ENCODE assay signal across 8 cellular contexts in genomic region chr7:74587435-74588126, GRCh38.
DNase-seq lines count a peak whose midpoint lies in the region; ATAC-seq, FAIRE-seq and TF ChIP-seq lines count a peak whose summit lies in the region.

No MANE protein-coding gene starts in this region.

- H3K79me1 ChIP-seq in H9 (ENCODE audit: insufficient read depth, low read depth, low read length, poor library complexity, severe bottlenecking) (no peaks in the 10 kb centered on the region), H1 (ENCODE audit: low read depth, low read length) (no peaks in the 10 kb centered on the region)

- H3K27ac Mint-ChIP-seq in H9: peak overlapping the region; percentile 94 to 98 (median 94)
- no peak overlapping the region for H3K27ac Mint-ChIP-seq in activated T-helper 2 cell treated with anti-CD3 and anti-CD28 coated beads, Interferon-gamma antibody, Interleukin-2, Interleukin-4, amounts not matched to agents 10 μg/mL and 5 μg/mL and 100 μg/mL, durations not matched to agents 14 hours and 24 hours and 36 hours
- H3K27ac Mint-ChIP-seq in CD8-positive, alpha-beta memory T cell: no peak overlapping the region

- TF ChIP-seq POLR2A in H1 (IDR thresholded peaks at IDR 0.05; ENCODE audit: control extremely low read depth in 1 of 2, low read depth in 2 of 2, low read length in 2 of 2) (peak in 1 of 2 experiments; percentile 35; a peak in 1 of 3 replicates), upper lobe of left lung (IDR thresholded peaks at IDR 0.05) (no peak)

- H3K27ac ChIP-seq in H9 (ENCODE audit: insufficient read length, low read depth, low read length): no peak overlapping the region
- H3K27ac ChIP-seq in H1 (ENCODE audit: low read depth, low read length): 0 out of 2 replicates have a peak overlapping the region, but pooled peaks have one; percentile 32
- peak overlapping the region in 1 of 2 donors; percentile 62 for H3K27ac ChIP-seq in lung (ENCODE audit: low read depth in 1 of 2, low read length in 1 of 2)
- peak overlapping the region; percentile 22 to 79 (median 72) for H3K27ac ChIP-seq in upper lobe of left lung
- H3K27ac ChIP-seq in CD8-positive, alpha-beta memory T cell (ENCODE audit: low read depth, low read length): no peak overlapping the region

- no peak overlapping the region for H3K4me3 ChIP-seq in H1 (ENCODE audit: extremely low read depth in 1 of 4, insufficient read depth in 2 of 4, low read depth in 3 of 4, low read length in 4 of 4)
- no peak overlapping the region for H3K4me3 ChIP-seq in lung
- peak overlapping the region in 1 of 4 donors; percentile 12 for H3K4me3 ChIP-seq in upper lobe of left lung
- H3K4me3 ChIP-seq in CD8-positive, alpha-beta memory T cell (ENCODE audit: low read length): no peak overlapping the region

- H3K23me2 ChIP-seq in H9 (ENCODE audit: insufficient read length, low read depth, low read length, poor library complexity, severe bottlenecking) (no peaks in the 10 kb centered on the region), H1 (ENCODE audit: low read depth, low read length) (no peaks in the 10 kb centered on the region)

- H3K23ac ChIP-seq in H9 (ENCODE audit: insufficient read length, low read depth, low read length) (no peak overlapping the region), H1 (ENCODE audit: insufficient read length) (no peak overlapping the region)

- TF ChIP-seq EP300 in H1 (IDR thresholded peaks at IDR 0.05; ENCODE audit: borderline replicate concordance in 1 of 2, low read depth in 2 of 2, low read length in 2 of 2) (no peak), upper lobe of left lung (IDR thresholded peaks at IDR 0.05) (no peak)

- H3K27me3 ChIP-seq in H9 (ENCODE audit: insufficient read depth, low read length) (no peaks in the 10 kb centered on the region), H1 (replicated peaks in 1 of 4; ENCODE audit: control insufficient read depth in 3 of 4, extremely low read depth in 1 of 4, insufficient read depth in 3 of 4, low read length in 3 of 4) (no peaks in the 10 kb centered on the region), lung (ENCODE audit: control insufficient read depth, insufficient read depth) (no peaks in the 10 kb centered on the region), upper lobe of left lung (no peaks in the 10 kb centered on the region)
- no peaks in the 10 kb centered on the region for H3K27me3 ChIP-seq in CD8-positive, alpha-beta memory T cell (ENCODE audit: insufficient read depth, low read length, poor library complexity, severe bottlenecking)

- no peak overlapping the region for H2BK5ac ChIP-seq in H9 (ENCODE audit: insufficient read length, low read length)
- peak overlapping the region; percentile 47 for H2BK5ac ChIP-seq in H1 (ENCODE audit: low read depth, low read length)

- no peaks in the 10 kb centered on the region for H4K20me1 ChIP-seq in H9 (ENCODE audit: control insufficient read depth, insufficient read depth, insufficient read length)
- no peaks in the 10 kb centered on the region for H4K20me1 ChIP-seq in H1 (replicated peaks in 1 of 2; ENCODE audit: control insufficient read depth in 1 of 2, insufficient read depth in 2 of 2, low read length in 2 of 2)

- ATAC-seq in lung (ENCODE audit: insufficient read depth, low FRiP score): peak; percentile 81
- ATAC-seq in upper lobe of left lung (ENCODE audit: low FRiP score in 2 of 2): peak; percentile 91 to 96

- CTCF ChIA-PET in H1 (lab: Charles Lee; ENCODE audit: partially characterized antibody): interaction anchor here (0.6 to 12.9 kb wide), 5 partner anchors 15 to 287 kb away, joined by 3 to 84 read pairs (median 4); no protein-coding TSS in a partner anchor
- CTCF ChIA-PET in CD8-positive, alpha-beta memory T cell (lab: Charles Lee): no interaction called here

- H2BK12ac ChIP-seq in H9 (ENCODE audit: insufficient read length, low read depth, low read length) (no peak overlapping the region), H1 (ENCODE audit: low read depth, low read length) (no peak overlapping the region)

- H4K5ac ChIP-seq in H9 (ENCODE audit: insufficient read length, low read depth, low read length) (no peak overlapping the region), H1 (ENCODE audit: insufficient read length, low read depth, low read length) (peak overlapping the region; percentile 61)

- peaks cover 22 to 33% of the 10 kb centered on the region in 2 experiments for H3K4me1 Mint-ChIP-seq in H9
- H3K4me1 Mint-ChIP-seq in activated T-helper 2 cell treated with anti-CD3 and anti-CD28 coated beads, Interferon-gamma antibody, Interleukin-2, Interleukin-4, amounts not matched to agents 10 μg/mL and 5 μg/mL and 100 μg/mL, durations not matched to agents 14 hours and 24 hours and 36 hours (ENCODE audit: low read depth): no peaks in the 10 kb centered on the region
- H3K4me1 Mint-ChIP-seq in CD8-positive, alpha-beta memory T cell: no peaks in the 10 kb centered on the region

- peak overlapping the region in 1 of 2 experiments; percentile 41; a peak in 1 of 5 replicates for H3K4me3 Mint-ChIP-seq in H9
- H3K4me3 Mint-ChIP-seq in activated T-helper 2 cell treated with anti-CD3 and anti-CD28 coated beads, Interferon-gamma antibody, Interleukin-2, Interleukin-4, amounts not matched to agents 10 μg/mL and 5 μg/mL and 100 μg/mL, durations not matched to agents 14 hours and 24 hours and 36 hours (ENCODE audit: low read depth): no peak overlapping the region
- no peak overlapping the region for H3K4me3 Mint-ChIP-seq in CD8-positive, alpha-beta memory T cell

- no peak overlapping the region for H3K4ac ChIP-seq in H9 (ENCODE audit: low read depth, low read length)
- H3K4ac ChIP-seq in H1 (replicated peaks; ENCODE audit: insufficient read length, low read depth, low read length): no peak overlapping the region

- H2BK20ac ChIP-seq in H9 (ENCODE audit: low read depth, low read length, poor library complexity, severe bottlenecking) (no peak overlapping the region), H1 (ENCODE audit: low read length) (no peak overlapping the region)

- DNase-seq in GM10266 (ENCODE audit: extremely low spot score) (peak; percentile 73), H9 (peak; percentile 81), NCI-H2227 (lab: John Stamatoyannopoulos, UW; ENCODE audit: unreplicated experiment) (peak; percentile 55), H1 (ENCODE audit: low read depth in 1 of 2, low spot score in 2 of 2) (peak in 1 of 2 experiments; percentile 69), lung (ENCODE audit: low spot score) (peak; percentile 88), upper lobe of left lung (peak; percentile 50 to 91)
- DNase-seq in activated T-helper 2 cell treated with anti-CD3 and anti-CD28 coated beads, Interferon-gamma antibody, Interleukin-2, Interleukin-4, amounts not matched to agents 10 μg/mL and 5 μg/mL and 100 μg/mL, durations not matched to agents 14 hours and 24 hours and 36 hours (ENCODE audit: low spot score): no peak
- DNase-seq in CD8-positive, alpha-beta memory T cell: no peak

- H3K9ac ChIP-seq in H9 (ENCODE audit: extremely low read depth, insufficient read length, low read length): no peak overlapping the region
- H3K9ac ChIP-seq in H1 (replicated peaks in 1 of 4; ENCODE audit: extremely low read depth in 1 of 4, low read depth in 3 of 4, low read length in 3 of 4): no peak overlapping the region

- TF ChIP-seq RAD21 in H1 (IDR thresholded peaks at IDR 0.05 in 1 of 2, conservative IDR thresholded peaks at IDR 0.05 in 1 of 2; ENCODE audit: low read depth in 2 of 2, low read length in 2 of 2): peak in 1 of 2 experiments; percentile 16; a peak in 2 of 4 replicates

- no peak overlapping the region for H3K18ac ChIP-seq in H9 (ENCODE audit: insufficient read length, low read depth, low read length)
- H3K18ac ChIP-seq in H1 (ENCODE audit: extremely low read depth, low read length): peak overlapping the region; percentile 51; the same call in 1 of the 2 replicates

- WGBS in H9 (ENCODE audit: extremely low coverage, insufficient read length, low lambda C conversion rate): no CpG with 5 or more reads among the region's 13 CpGs
- WGBS in H1 (ENCODE audit: extremely low coverage in 1 of 2, insufficient coverage in 1 of 2, insufficient read length in 1 of 2, insufficient replicate concordance in 2 of 2, low coverage in 1 of 2, low lambda C conversion rate in 2 of 2, missing lambda C conversion rate in 1 of 2), 2 experiments: 69% methylated on average over 13 of the region's 13 CpGs; no CpG with 5 or more reads in 1 of the 2 experiments
- 32 to 37% methylated on average over 13 of the region's 13 CpGs for WGBS in lung, 2 donors
- 36 to 37% methylated on average over 12 to 13 of the region's 13 CpGs for WGBS in upper lobe of left lung, 2 donors

- H2AFZ ChIP-seq in H9 (ENCODE audit: low read length) (no peak overlapping the region), H1 (ENCODE audit: low read length) (no peak overlapping the region)

- H3K36me3 ChIP-seq in H1 (ENCODE audit: control insufficient read depth in 2 of 4, insufficient read depth in 4 of 4, low read length in 3 of 4) (peaks cover 2 to 18% (median 6%) of the 10 kb centered on the region in 4 experiments; a peak in 4 of 8 replicates), lung (ENCODE audit: control insufficient read depth in 2 of 2, insufficient read depth in 2 of 2, low read length in 2 of 2) (peaks cover 2 to 5% of the 10 kb centered on the region in 2 donors), upper lobe of left lung (peaks cover 0 to 24% (median 4%) of the 10 kb centered on the region in 4 donors)
- H3K36me3 ChIP-seq in CD8-positive, alpha-beta memory T cell (ENCODE audit: insufficient read depth, low read length): no peaks in the 10 kb centered on the region

- intact Hi-C loops in activated T-helper 2 cell treated with anti-CD3 and anti-CD28 coated beads, Interferon-gamma antibody, Interleukin-2, Interleukin-4, amounts not matched to agents 10 μg/mL and 5 μg/mL and 100 μg/mL, durations not matched to agents 14 hours and 24 hours and 36 hours (cut with micrococcal nuclease): no loop called here

- FAIRE-seq in H1 (lab: Jason Lieb, UNC): no peak

- H3K4me2 ChIP-seq in H9 (ENCODE audit: insufficient read depth, insufficient read length, low read length) (no peak overlapping the region), H1 (ENCODE audit: insufficient read depth in 1 of 2, low read depth in 2 of 2, low read length in 2 of 2) (peak overlapping the region in 1 of 2 experiments; percentile 17; a peak in 2 of 4 replicates)

- H3K79me2 ChIP-seq in H9 (ENCODE audit: insufficient read depth, low read length): no peaks in the 10 kb centered on the region
- no peaks in the 10 kb centered on the region for H3K79me2 ChIP-seq in H1 (ENCODE audit: control insufficient read depth in 1 of 2, insufficient read depth in 2 of 2, low read length in 2 of 2)

- H4K91ac ChIP-seq in H9 (ENCODE audit: insufficient read length, low read depth, low read length) (no peak overlapping the region), H1 (replicated peaks; ENCODE audit: insufficient read length, low read length) (peak overlapping the region; percentile 96)

- H3K9me3 ChIP-seq in H9 (ENCODE audit: control insufficient read depth, low read depth, low read length) (no peaks in the 10 kb centered on the region), H1 (ENCODE audit: insufficient read depth in 2 of 2, low read depth in 1 of 2, low read length in 1 of 2) (no peaks in the 10 kb centered on the region), lung (ENCODE audit: control insufficient read depth in 2 of 2, insufficient read depth in 1 of 2, low read length in 1 of 2) (no peaks in the 10 kb centered on the region), upper lobe of left lung (no peaks in the 10 kb centered on the region)
- H3K9me3 ChIP-seq in CD8-positive, alpha-beta memory T cell (ENCODE audit: low read length): no peaks in the 10 kb centered on the region

- H3T11ph ChIP-seq in H9 (ENCODE audit: low read length): no peak overlapping the region

- H2AK5ac ChIP-seq in H9 (ENCODE audit: insufficient read length, low read length) (no peak overlapping the region), H1 (ENCODE audit: low read depth, low read length) (no peak overlapping the region)

- H2BK120ac ChIP-seq in H9 (ENCODE audit: low read depth, low read length, poor library complexity, severe bottlenecking) (no peak overlapping the region), H1 (replicated peaks; ENCODE audit: low read depth, low read length) (no peak overlapping the region)

- no peak overlapping the region for H4K8ac ChIP-seq in H9 (replicated peaks; ENCODE audit: insufficient read length, low read depth, low read length)
- H4K8ac ChIP-seq in H1 (ENCODE audit: extremely low read depth, insufficient read depth, low read length): no peak overlapping the region; the same call in 1 of the 2 replicates

- TF ChIP-seq CTCF in GM10266 (IDR thresholded peaks at IDR 0.05; ENCODE audit: control insufficient read depth, insufficient read depth, low read depth, missing control alignments) (no peak), H9 (conservative IDR thresholded peaks at IDR 0.05) (no peak), H1 (IDR thresholded peaks at IDR 0.05; ENCODE audit: control extremely low read depth in 1 of 3, insufficient read depth in 1 of 3, low read depth in 1 of 3, low read length in 3 of 3) (no peak), lung (IDR thresholded peaks at IDR 0.05; ENCODE audit: control extremely low read depth, extremely low read depth) (no peak), upper lobe of left lung (IDR thresholded peaks at IDR 0.05) (peak in 1 of 6 experiments; percentile 7)

- H3K4me1 ChIP-seq in H9 (ENCODE audit: insufficient read depth, low read length): no peaks in the 10 kb centered on the region
- peaks cover 4 to 10% (median 8%) of the 10 kb centered on the region in 4 experiments; a peak in 6 of 7 replicates for H3K4me1 ChIP-seq in H1 (replicated peaks in 1 of 4; ENCODE audit: control insufficient read depth in 3 of 4, insufficient read depth in 4 of 4, low read length in 3 of 4)
- H3K4me1 ChIP-seq in lung (ENCODE audit: control insufficient read depth in 2 of 2, insufficient read depth in 2 of 2, low read length in 2 of 2): peaks cover 0 to 7% of the 10 kb centered on the region in 2 donors
- peaks cover 11 to 16% (median 12%) of the 10 kb centered on the region in 4 donors for H3K4me1 ChIP-seq in upper lobe of left lung
- H3K4me1 ChIP-seq in CD8-positive, alpha-beta memory T cell (ENCODE audit: insufficient read depth, low read length): no peaks in the 10 kb centered on the region

- peaks cover 8 to 32% (median 28%) of the 10 kb centered on the region in 3 experiments; a peak in 6 of 7 replicates for H3K36me3 Mint-ChIP-seq in H9 (ENCODE audit: insufficient read depth in 1 of 3, low read depth in 3 of 3)
- H3K36me3 Mint-ChIP-seq in activated T-helper 2 cell treated with anti-CD3 and anti-CD28 coated beads, Interferon-gamma antibody, Interleukin-2, Interleukin-4, amounts not matched to agents 10 μg/mL and 5 μg/mL and 100 μg/mL, durations not matched to agents 14 hours and 24 hours and 36 hours (ENCODE audit: low read depth): no peaks in the 10 kb centered on the region
- H3K36me3 Mint-ChIP-seq in CD8-positive, alpha-beta memory T cell: no peaks in the 10 kb centered on the region

- no peaks in the 10 kb centered on the region; the same call in 1 of the 2 replicates for H3K27me3 Mint-ChIP-seq in H9 (ENCODE audit: low read depth)
- no peaks in the 10 kb centered on the region for H3K27me3 Mint-ChIP-seq in activated T-helper 2 cell treated with anti-CD3 and anti-CD28 coated beads, Interferon-gamma antibody, Interleukin-2, Interleukin-4, amounts not matched to agents 10 μg/mL and 5 μg/mL and 100 μg/mL, durations not matched to agents 14 hours and 24 hours and 36 hours (ENCODE audit: low read depth)
- H3K27me3 Mint-ChIP-seq in CD8-positive, alpha-beta memory T cell: no peaks in the 10 kb centered on the region

- H3K9me3 Mint-ChIP-seq in H9: no peaks in the 10 kb centered on the region
- no peaks in the 10 kb centered on the region for H3K9me3 Mint-ChIP-seq in activated T-helper 2 cell treated with anti-CD3 and anti-CD28 coated beads, Interferon-gamma antibody, Interleukin-2, Interleukin-4, amounts not matched to agents 10 μg/mL and 5 μg/mL and 100 μg/mL, durations not matched to agents 14 hours and 24 hours and 36 hours
- H3K9me3 Mint-ChIP-seq in CD8-positive, alpha-beta memory T cell: no peaks in the 10 kb centered on the region

- H2BK15ac ChIP-seq in H9 (ENCODE audit: low read depth, low read length): no peak overlapping the region
- no peak overlapping the region for H2BK15ac ChIP-seq in H1 (ENCODE audit: low read length)

- H3K14ac ChIP-seq in H9 (ENCODE audit: insufficient read depth, low read length): no peak overlapping the region
- H3K14ac ChIP-seq in H1 (ENCODE audit: insufficient read length): no peak overlapping the region

- POLR2A ChIA-PET in H1 (lab: Charles Lee; ENCODE audit: partially characterized antibody): interaction anchor here (0.6 to 2.1 kb wide), 3 partner anchors 34 to 1579 kb away, joined by 4 to 9 read pairs (median 6); partner anchors contain the start of gene GTF2I
- POLR2A ChIA-PET in CD8-positive, alpha-beta memory T cell (lab: Charles Lee): no interaction called here

- H3K56ac ChIP-seq in H9 (ENCODE audit: insufficient read length, low read depth, low read length): no peak overlapping the region
- no peak overlapping the region for H3K56ac ChIP-seq in H1 (replicated peaks; ENCODE audit: insufficient read length, low read depth, low read length)

Comparison
In these comparisons a context has a peak if more than half of its experiments do, and no peak if none do; other contexts are left out.
1. DNase-seq: peak in GM10266 (single experiment), H9 (single experiment), NCI-H2227 (single experiment), lung (single experiment) and upper lobe of left lung (2 of 2); none in activated T-helper 2 cell treated with anti-CD3 and anti-CD28 coated beads, Interferon-gamma antibody, Interleukin-2, Interleukin-4, amounts not matched to agents 10 μg/mL and 5 μg/mL and 100 μg/mL, durations not matched to agents 14 hours and 24 hours and 36 hours (single experiment) and CD8-positive, alpha-beta memory T cell (0 of 5).
2. H3K27ac ChIP-seq: peak in H1 (single experiment) and upper lobe of left lung (4 of 4); none in H9 (single experiment) and CD8-positive, alpha-beta memory T cell (single experiment).
3. H3K27ac Mint-ChIP-seq: peak in H9 (3 of 3); none in activated T-helper 2 cell treated with anti-CD3 and anti-CD28 coated beads, Interferon-gamma antibody, Interleukin-2, Interleukin-4, amounts not matched to agents 10 μg/mL and 5 μg/mL and 100 μg/mL, durations not matched to agents 14 hours and 24 hours and 36 hours (single experiment) and CD8-positive, alpha-beta memory T cell (0 of 8).